ENCODE assay signal across 1 cellular context in genomic region chr6:140490086-140490485, GRCh38.
TF ChIP-seq lines count a peak whose summit lies in the region.

No MANE protein-coding gene starts in this region.

TF ChIP-seq in HepG2, 621 proteins besides CTCF, POLR2A, EP300 and RAD21:
- TF ChIP-seq ZNF280B (CRISPR knock-in tag; IDR thresholded peaks at IDR 0.05; ENCODE audit: borderline replicate concordance): no peak
- no peak for TF ChIP-seq ZNF274 (CRISPR knock-in tag; IDR thresholded peaks at IDR 0.05)
- TF ChIP-seq ZNF770 (CRISPR knock-in tag; IDR thresholded peaks at IDR 0.05): no peak
- no peak for TF ChIP-seq ZNF547 (CRISPR knock-in tag; IDR thresholded peaks at IDR 0.05)
- TF ChIP-seq MTA1 (CRISPR knock-in tag; IDR thresholded peaks at IDR 0.05; ENCODE audit: borderline replicate concordance): no peak
- TF ChIP-seq ZBTB25 (CRISPR knock-in tag; IDR thresholded peaks at IDR 0.05): no peak
- no peak for TF ChIP-seq KMT2A (CRISPR knock-in tag; IDR thresholded peaks at IDR 0.05)
- no peak for TF ChIP-seq SKI (IDR thresholded peaks at IDR 0.05; ENCODE audit: partially characterized antibody)
- TF ChIP-seq ZNF484 (CRISPR knock-in tag; IDR thresholded peaks at IDR 0.05; ENCODE audit: borderline replicate concordance, low read depth): no peak
- TF ChIP-seq ATF4 (CRISPR knock-in tag; IDR thresholded peaks at IDR 0.05): no peak
- TF ChIP-seq TARDBP (CRISPR knock-in tag; IDR thresholded peaks at IDR 0.05): no peak
- TF ChIP-seq SCMH1 (CRISPR knock-in tag; IDR thresholded peaks at IDR 0.05; ENCODE audit: borderline replicate concordance): no peak
- TF ChIP-seq MXD1 (CRISPR knock-in tag; IDR thresholded peaks at IDR 0.05): no peak
